Comparison of ENCODE assay signal across 8 cellular contexts in genomic region chr19:45638930-45639729, GRCh38. TPM values are rescaled to one million over a fixed set of nuclear protein-coding genes. Genes with fewer than 3 reads are reported as not detected.
DNase-seq lines count a peak whose midpoint lies in the region; ATAC-seq and TF ChIP-seq lines count a peak whose summit lies in the region.

TSS of gene EML2 (minus strand) at chr19:45639397. CDS start at chr19:45639376, 21 bp downstream.

- peaks cover 9% of the 10 kb centered on the region for H3K27me3 Mint-ChIP-seq in activated naive CD4-positive, alpha-beta T cell treated with anti-CD3 and anti-CD28 coated beads, Interleukin-2, amount 10 ng/mL, durations not matched to agents 7 days and 5 days

- H3K4me1 Mint-ChIP-seq in activated naive CD4-positive, alpha-beta T cell treated with anti-CD3 and anti-CD28 coated beads, Interleukin-2, amount 10 ng/mL, durations not matched to agents 7 days and 5 days, result peaks cover 56% of the 10 kb centered on the region

- peak within 1 kb of the TSS; percentile 96 for H3K4me3 Mint-ChIP-seq in activated naive CD4-positive, alpha-beta T cell treated with anti-CD3 and anti-CD28 coated beads, Interleukin-2, amount 10 ng/mL, durations not matched to agents 7 days and 5 days

- DNase-seq in AG08395 (ENCODE audit: low spot score) (peak; percentile 53), RWPE2 (ENCODE audit: low spot score) (no peak), cardiac septum (ENCODE audit: low spot score) (peak; percentile 80), psoas muscle (peak; percentile 49 to 60), GOT3 (lab: John Stamatoyannopoulos, UW) (no peak)
- DNase-seq in activated naive CD4-positive, alpha-beta T cell treated with anti-CD3 and anti-CD28 coated beads, Interleukin-2, amount 10 ng/mL, durations not matched to agents 7 days and 5 days, result peak; percentile 78

- WGBS in psoas muscle, 3 donors, result 5 to 7% (median 5%) methylated on average over 47 to 52 of the region's 52 CpGs

- H3K4me1 ChIP-seq in RWPE2 (ENCODE audit: insufficient read depth, poor library complexity, severe bottlenecking) (peaks cover 13% of the 10 kb centered on the region), psoas muscle (peaks cover 27% of the 10 kb centered on the region)

- TF ChIP-seq POLR2A in GM19099 (IDR thresholded peaks at IDR 0.05; ENCODE audit: extremely low read depth, insufficient read length, low read depth), result peak; percentile 56

- H3K9me3 ChIP-seq in RWPE2 (ENCODE audit: severe bottlenecking), result no peaks in the 10 kb centered on the region
- H3K9me3 ChIP-seq in psoas muscle, result no peaks in the 10 kb centered on the region

- intact Hi-C loops in cardiac septum (cut with DNase I) (no loop called here), psoas muscle (cut with DNase I) (no loop called here)

- H3K36me3 ChIP-seq in RWPE2 (ENCODE audit: low read depth), result peaks cover 17% of the 10 kb centered on the region
- no peaks in the 10 kb centered on the region for H3K36me3 ChIP-seq in psoas muscle (ENCODE audit: insufficient read depth in 1 of 2, low read depth in 1 of 2)

- peak within 1 kb of the TSS; percentile 93 for H3K27ac Mint-ChIP-seq in activated naive CD4-positive, alpha-beta T cell treated with anti-CD3 and anti-CD28 coated beads, Interleukin-2, amount 10 ng/mL, durations not matched to agents 7 days and 5 days

- ATAC-seq in RWPE2 (ENCODE audit: low read depth) (no peak; the same call in 2 of the 3 replicates), psoas muscle (peak in 3 of 4 donors; percentile 29 to 46 (median 40)), GM21381 (IDR thresholded peaks at IDR 0.05; ENCODE audit: unreplicated experiment) (no peak)

- H3K4me3 ChIP-seq in RWPE2 (ENCODE audit: severe bottlenecking) (peak within 1 kb of the TSS; percentile 47), psoas muscle (peak within 1 kb of the TSS; percentile 68)

- H3K27me3 ChIP-seq in RWPE2 (ENCODE audit: insufficient read depth, poor library complexity, severe bottlenecking) (no peaks in the 10 kb centered on the region), psoas muscle (ENCODE audit: insufficient read depth in 3 of 3, low read length in 2 of 3) (peaks cover 0 to 7% (median 0%) of the 10 kb centered on the region in 3 donors)

- H3K9me3 Mint-ChIP-seq in activated naive CD4-positive, alpha-beta T cell treated with anti-CD3 and anti-CD28 coated beads, Interleukin-2, amount 10 ng/mL, durations not matched to agents 7 days and 5 days, result peaks cover 2% of the 10 kb centered on the region

- H3K27ac ChIP-seq in RWPE2 (ENCODE audit: poor library complexity, severe bottlenecking) (peak within 1 kb of the TSS; percentile 90), psoas muscle (peak within 1 kb of the TSS; percentile 47)

- TF ChIP-seq CTCF in RWPE2 (IDR thresholded peaks at IDR 0.05; ENCODE audit: poor library complexity, severe bottlenecking), result peak; percentile 43
- TF ChIP-seq CTCF in psoas muscle (IDR thresholded peaks at IDR 0.05), result no peak

- H3K36me3 Mint-ChIP-seq in activated naive CD4-positive, alpha-beta T cell treated with anti-CD3 and anti-CD28 coated beads, Interleukin-2, amount 10 ng/mL, durations not matched to agents 7 days and 5 days, result peaks cover 16% of the 10 kb centered on the region

- CTCF ChIA-PET in activated naive CD4-positive, alpha-beta T cell treated with anti-CD3 and anti-CD28 coated beads, Interleukin-2, amount 10 ng/mL, durations not matched to agents 7 days and 5 days (lab: Charles Lee), result interaction anchor here (1.0 to 2.2 kb wide), 5 partner anchors 12 to 192 kb away, joined by 3 to 8 read pairs (median 4); no protein-coding TSS in a partner anchor

RNA-seq across cellular contexts. Expression of gene EML2, which starts in this region (rescaled TPM):
- total RNA-seq in cardiac septum, result 45.8 TPM
- 10 to 100 TPM; 10.4 to 31.1 (median 18.3) TPM for total RNA-seq in psoas muscle
- polyA plus RNA-seq in psoas muscle, result 1 to 10 TPM; 6.2 to 8.3 (median 6.7) TPM

Comparison
In these comparisons a context has a peak if more than half of its experiments do, and no peak if none do; other contexts are left out.
1. DNase-seq: peak in AG08395 (single experiment), activated naive CD4-positive, alpha-beta T cell treated with anti-CD3 and anti-CD28 coated beads, Interleukin-2, amount 10 ng/mL, durations not matched to agents 7 days and 5 days (single experiment), cardiac septum (single experiment) and psoas muscle (2 of 2); none in RWPE2 (single experiment) and GOT3 (single experiment).
2. ATAC-seq: peak in psoas muscle (3 of 4); none in RWPE2 (single experiment) and GM21381 (single experiment).